ENCODE assay signal across 1 cellular context in genomic region chr3:18740631-18741583, GRCh38.
TF ChIP-seq lines count a peak whose summit lies in the region.

No MANE protein-coding gene starts in this region.

TF ChIP-seq in GM12878, 131 proteins besides CTCF, POLR2A, EP300 and RAD21 (continued from another document and continues in another):
- no peak for TF ChIP-seq ZNF592 (IDR thresholded peaks at IDR 0.05)
- peak; percentile 29; the same call in 1 of the 2 replicates for TF ChIP-seq EED (IDR thresholded peaks at IDR 0.05; ENCODE audit: low read depth)
- 0 out of 4 replicates have a peak, but pooled peaks of 1 of the 2 experiments have one; percentile 6 for TF ChIP-seq CEBPB (IDR thresholded peaks at IDR 0.05; ENCODE audit: borderline replicate concordance in 1 of 2, low read depth in 2 of 2, low read length in 2 of 2)
- no peak for TF ChIP-seq CEBPZ (IDR thresholded peaks at IDR 0.05; ENCODE audit: low read depth, low read length)
- TF ChIP-seq EGR1 (IDR thresholded peaks at IDR 0.05; ENCODE audit: borderline replicate concordance in 1 of 2, low read depth in 2 of 2, low read length in 2 of 2): no peak
- peak in 1 of 2 experiments; percentile 28; a peak in 1 of 4 replicates for TF ChIP-seq ETV6 (conservative IDR thresholded peaks at IDR 0.05 in 1 of 2, IDR thresholded peaks at IDR 0.05 in 1 of 2; ENCODE audit: borderline replicate concordance in 1 of 2, low read depth in 1 of 2)
- TF ChIP-seq TAF1 (IDR thresholded peaks at IDR 0.05; ENCODE audit: borderline replicate concordance, low read depth, low read length): no peak
- no peak for TF ChIP-seq HDAC6 (IDR thresholded peaks at IDR 0.05; ENCODE audit: unreplicated experiment)
- 0 out of 2 replicates have a peak, but pooled peaks have one; percentile 44 for TF ChIP-seq GATAD2B (conservative IDR thresholded peaks at IDR 0.05; ENCODE audit: low read depth)
- TF ChIP-seq CHD2 (IDR thresholded peaks at IDR 0.05; ENCODE audit: borderline replicate concordance, low read depth, low read length): peak; percentile 75; the same call in 1 of the 2 replicates
- no peak for TF ChIP-seq SIN3A (IDR thresholded peaks at IDR 0.05; ENCODE audit: low read depth, low read length)
- TF ChIP-seq ZNF687 (IDR thresholded peaks at IDR 0.05): no peak
- TF ChIP-seq ZZZ3 (IDR thresholded peaks at IDR 0.05; ENCODE audit: control insufficient read depth, insufficient read length, low read depth): no peak
- TF ChIP-seq YBX1 (IDR thresholded peaks at IDR 0.05): no peak
- TF ChIP-seq BCL3 (IDR thresholded peaks at IDR 0.05; ENCODE audit: borderline replicate concordance, insufficient read depth, low read depth, low read length, poor library complexity, severe bottlenecking): no peak
- TF ChIP-seq SMC3 (IDR thresholded peaks at IDR 0.05; ENCODE audit: borderline replicate concordance, low read length): no peak
- TF ChIP-seq MEF2A (IDR thresholded peaks at IDR 0.05; ENCODE audit: insufficient read depth, low read depth, low read length): 0 out of 2 replicates have a peak, but pooled peaks have one; percentile 26
- TF ChIP-seq HCFC1 (IDR thresholded peaks at IDR 0.05; ENCODE audit: low read length): no peak
- peak; percentile 87 for TF ChIP-seq ATF2 (IDR thresholded peaks at IDR 0.05; ENCODE audit: low read length)
- no peak for TF ChIP-seq CHD1 (IDR thresholded peaks at IDR 0.05; ENCODE audit: low read depth, low read length)
- TF ChIP-seq PAX8 (IDR thresholded peaks at IDR 0.05): no peak
- TF ChIP-seq RELB (IDR thresholded peaks at IDR 0.05; ENCODE audit: low read depth): peak; percentile 90
- TF ChIP-seq MYC (IDR thresholded peaks at IDR 0.05; ENCODE audit: insufficient read depth, insufficient read length, insufficient replicate concordance, low read length, severe bottlenecking): no peak
- no peak for TF ChIP-seq ZNF622 (IDR thresholded peaks at IDR 0.05)
- TF ChIP-seq NRF1 (conservative IDR thresholded peaks at IDR 0.05; ENCODE audit: low read depth, low read length): no peak
- no peak for TF ChIP-seq PRDM15 (CRISPR knock-in tag; IDR thresholded peaks at IDR 0.05)
- no peak for TF ChIP-seq SREBF1 (IDR thresholded peaks at IDR 0.05; ENCODE audit: low read length)
- no peak for TF ChIP-seq NFXL1 (IDR thresholded peaks at IDR 0.05; ENCODE audit: borderline replicate concordance)
- TF ChIP-seq TCF7 (IDR thresholded peaks at IDR 0.05; ENCODE audit: borderline replicate concordance): no peak
- no peak for TF ChIP-seq MXI1 (IDR thresholded peaks at IDR 0.05; ENCODE audit: low read depth, low read length)
- TF ChIP-seq ZNF384 (IDR thresholded peaks at IDR 0.05; ENCODE audit: borderline replicate concordance, low read depth, low read length): no peak
- TF ChIP-seq ZNF24 (IDR thresholded peaks at IDR 0.05): no peak
- peak; percentile 99 for TF ChIP-seq MTA2 (IDR thresholded peaks at IDR 0.05; ENCODE audit: low read depth)
- no peak for TF ChIP-seq HDGF (IDR thresholded peaks at IDR 0.05)
- TF ChIP-seq TCF3 (IDR thresholded peaks at IDR 0.05; ENCODE audit: borderline replicate concordance, insufficient read depth, low read depth, low read length): no peak
- no peak for TF ChIP-seq POLR2AphosphoS2 (IDR thresholded peaks at IDR 0.05; ENCODE audit: low read depth, low read length)
- peak; percentile 6 for TF ChIP-seq SP1 (IDR thresholded peaks at IDR 0.05; ENCODE audit: low read depth, low read length)
- TF ChIP-seq USF1 (IDR thresholded peaks at IDR 0.05; ENCODE audit: borderline replicate concordance, extremely low read length, insufficient read depth, low read depth, low read length): no peak
- TF ChIP-seq POLR2AphosphoS5 (IDR thresholded peaks at IDR 0.05; ENCODE audit: low read length): no peak
- peak; percentile 72; the same call in 1 of the 2 replicates for TF ChIP-seq ZNF217 (IDR thresholded peaks at IDR 0.05)
